In genomic region chr20:49247169-49247734, GRCh38 we compare ENCODE assay signal across 17 cellular contexts. TPM values are rescaled to one million over a fixed set of nuclear protein-coding genes. Genes with fewer than 3 reads are reported as not detected.
DNase-seq lines count a peak whose midpoint lies in the region; ATAC-seq, FAIRE-seq and TF ChIP-seq lines count a peak whose summit lies in the region.
"Had no signal": no experiment of that assay in that cellular context is flagged by ENCODE, and none has a peak within 500 bp of the region (broad histone marks: within the 10 kb centered on the region; RNA-seq: fewer than 3 reads in every experiment).

No MANE protein-coding gene starts in this region.

- no peak for FAIRE-seq in K562 (lab: Jason Lieb, UNC)
- FAIRE-seq: A549 had no signal

- 89% methylated on average over 8 of the region's 8 CpGs for WGBS in K562 (ENCODE audit: insufficient coverage, low coverage, missing lambda C conversion rate)

- TSS peak; percentile 22 for BruUV-seq in K562 (replicated peaks; lab: Mats Ljungman, UMichigan)

- no peak for ATAC-seq in activated T-cell treated with anti-CD3 and anti-CD28 coated beads, Interleukin-2, amount 50 U/mL, for 72 hours (replicated peaks in 1 of 2)
- no peak for ATAC-seq in GM23338
- no peak for ATAC-seq in K562
- no peak for ATAC-seq in natural killer cell treated with Interleukin-12 subunit alpha and Interleukin-12 subunit beta and Interleukin-15 and Interleukin-18, amount 100 ng/mL, for 72 hours
- no peak for ATAC-seq in GM19351 (IDR thresholded peaks at IDR 0.05; ENCODE audit: unreplicated experiment)

- no peak for TF ChIP-seq RAD21 in K562 (CRISPR knock-in tag; conservative IDR thresholded peaks at IDR 0.05 in 1 of 2, IDR thresholded peaks at IDR 0.05 in 1 of 2)

- no peaks in the 10 kb centered on the region for H3K27me3 Mint-ChIP-seq in activated T-cell treated with anti-CD3 and anti-CD28 coated beads, Interleukin-2, amount 50 U/mL, for 72 hours (ENCODE audit: low read depth)
- peaks cover 3% of the 10 kb centered on the region for H3K27me3 Mint-ChIP-seq in GM23338 (ENCODE audit: insufficient read depth, low read depth, poor library complexity)
- no peaks in the 10 kb centered on the region for H3K27me3 Mint-ChIP-seq in natural killer cell treated with Interleukin-12 subunit alpha and Interleukin-12 subunit beta and Interleukin-15 and Interleukin-18, amount 100 ng/mL, for 72 hours
- H3K27me3 Mint-ChIP-seq: CD4-positive, CD25-positive, alpha-beta regulatory T cell; progenitor cell of endocrine pancreas had no signal

- TF ChIP-seq POLR2A in K562 (conservative IDR thresholded peaks at IDR 0.05), result no peak

- H3K9me3 ChIP-seq in K562 (replicated peaks; ENCODE audit: control insufficient read depth, insufficient read depth, low read depth, low read length) (no peaks in the 10 kb centered on the region), WERI-Rb-1 (ENCODE audit: severe bottlenecking) (no peaks in the 10 kb centered on the region)
- H3K9me3 ChIP-seq: A549, transverse colon had no signal

- no peaks in the 10 kb centered on the region for H3K9me3 Mint-ChIP-seq in activated T-cell treated with anti-CD3 and anti-CD28 coated beads, Interleukin-2, amount 50 U/mL, for 72 hours
- no peaks in the 10 kb centered on the region for H3K9me3 Mint-ChIP-seq in GM23338
- no peaks in the 10 kb centered on the region for H3K9me3 Mint-ChIP-seq in natural killer cell treated with Interleukin-12 subunit alpha and Interleukin-12 subunit beta and Interleukin-15 and Interleukin-18, amount 100 ng/mL, for 72 hours
- H3K9me3 Mint-ChIP-seq: CD4-positive, CD25-positive, alpha-beta regulatory T cell had no signal

- H3K27ac ChIP-seq in GM23338 (ENCODE audit: low read depth), result 0 out of 2 replicates have a peak overlapping the region, but pooled peaks have one; percentile 59
- H3K27ac ChIP-seq in K562 (ENCODE audit: extremely low read depth, low read depth, low read length), result no peak overlapping the region
- H3K27ac ChIP-seq in WERI-Rb-1, result no peak overlapping the region
- H3K27ac ChIP-seq: A549, PC-9 had no signal

- H3K4me3 Mint-ChIP-seq in activated T-cell treated with anti-CD3 and anti-CD28 coated beads, Interleukin-2, amount 50 U/mL, for 72 hours, result no peak overlapping the region
- H3K4me3 Mint-ChIP-seq in GM23338, result no peak overlapping the region
- H3K4me3 Mint-ChIP-seq in natural killer cell treated with Interleukin-12 subunit alpha and Interleukin-12 subunit beta and Interleukin-15 and Interleukin-18, amount 100 ng/mL, for 72 hours, result no peak overlapping the region
- H3K4me3 Mint-ChIP-seq: CD4-positive, CD25-positive, alpha-beta regulatory T cell had no signal

- no peaks in the 10 kb centered on the region for H3K79me2 ChIP-seq in GM23338 (replicated peaks; ENCODE audit: insufficient read depth)
- no peaks in the 10 kb centered on the region for H3K79me2 ChIP-seq in K562 (ENCODE audit: control insufficient read depth, insufficient read depth, low read length)

- H3K36me3 ChIP-seq in GM23338 (ENCODE audit: insufficient read depth) (peaks cover 37% of the 10 kb centered on the region), K562 (ENCODE audit: control insufficient read depth, insufficient read depth, low read length) (peaks cover 87% of the 10 kb centered on the region), WERI-Rb-1 (peaks cover 90% of the 10 kb centered on the region)

- H3K27ac Mint-ChIP-seq in activated T-cell treated with anti-CD3 and anti-CD28 coated beads, Interleukin-2, amount 50 U/mL, for 72 hours, result peak overlapping the region; percentile 55
- H3K27ac Mint-ChIP-seq in GM23338, result no peak overlapping the region; the same call in 1 of the 2 replicates
- H3K27ac Mint-ChIP-seq in natural killer cell treated with Interleukin-12 subunit alpha and Interleukin-12 subunit beta and Interleukin-15 and Interleukin-18, amount 100 ng/mL, for 72 hours, result peak overlapping the region; percentile 7 to 63

- DNase-seq in activated T-cell treated with anti-CD3 and anti-CD28 coated beads, Interleukin-2, amount 50 U/mL, for 72 hours, result no peak
- no peak for DNase-seq in activated T-cell treated with anti-CD3 and anti-CD28 coated beads, Interleukin-2, amount 50 U/mL, for 48 hours
- no peak for DNase-seq in GM23338 (ENCODE audit: low spot score)
- DNase-seq in K562 (ENCODE audit: extremely low read depth in 1 of 4, low spot score in 3 of 4), result no peak
- DNase-seq in natural killer cell treated with Interleukin-12 subunit alpha and Interleukin-12 subunit beta and Interleukin-15 and Interleukin-18, amount 100 ng/mL, for 72 hours (ENCODE audit: low spot score), result no peak
- DNase-seq in WERI-Rb-1, result no peak
- DNase-seq in G401 (ENCODE audit: low spot score), result no peak
- DNase-seq: activated CD4-positive, alpha-beta T cell treated with anti-CD3 and anti-CD28 coated beads, Interleukin-2, amount 50 U/mL, for 1 hour; cortex of kidney; left ventricle myocardium superior; T1000; transverse colon had no signal

- peaks cover 14% of the 10 kb centered on the region for H3F3A ChIP-seq in GM23338 (replicated peaks; ENCODE audit: low read depth)

- H4K20me1 ChIP-seq in GM23338 (replicated peaks; ENCODE audit: insufficient read depth) (peaks cover 10% of the 10 kb centered on the region), K562 (replicated peaks; ENCODE audit: control insufficient read depth, insufficient read depth, low read length) (peaks cover 19% of the 10 kb centered on the region)

- H3K4me3 ChIP-seq in GM23338 (no peak overlapping the region), K562 (no peak overlapping the region), WERI-Rb-1 (ENCODE audit: low read depth, low read length) (no peak overlapping the region)
- H3K4me3 ChIP-seq: A549, PC-9, transverse colon had no signal

- CTCF ChIA-PET in K562 (lab: Yijun Ruan, JAX; ENCODE audit: low intra/inter-chr PET ratio), result interaction anchor here (0.6 to 0.7 kb wide), 2 partner anchors 15 to 86 kb away, joined by 3 to 8 read pairs; no protein-coding TSS in a partner anchor

- H3K4me2 ChIP-seq in GM23338 (no peak overlapping the region), K562 (ENCODE audit: insufficient read depth, low read length) (no peak overlapping the region)
- H3K4me2 ChIP-seq: A549, PC-9 had no signal

- POLR2A ChIA-PET in K562 (lab: Yijun Ruan, JAX), result interaction anchor here (0.9 to 1.1 kb wide), 2 partner anchors 8 to 13 kb away, joined by 3 to 7 read pairs; no protein-coding TSS in a partner anchor

- no peak overlapping the region for H3K9ac ChIP-seq in K562 (ENCODE audit: insufficient read depth in 1 of 2, low read depth in 2 of 2, low read length in 2 of 2)

- H2AFZ ChIP-seq in GM23338 (no peak overlapping the region), K562 (ENCODE audit: low read depth, low read length) (no peak overlapping the region)
- H2AFZ ChIP-seq: PC-9 had no signal

- intact Hi-C loops in K562 (cut with micrococcal nuclease), result no loop called here

- no peaks in the 10 kb centered on the region for H3K9me1 ChIP-seq in K562 (ENCODE audit: control insufficient read depth, insufficient read depth, low read length)

- H3K9me2 ChIP-seq in GM23338 (ENCODE audit: insufficient read depth), result no peaks in the 10 kb centered on the region

- no peak for TF ChIP-seq EP300 in K562 (IDR thresholded peaks at IDR 0.05; ENCODE audit: low read length)

- H3K27me3 ChIP-seq in GM23338 (ENCODE audit: insufficient read depth) (no peaks in the 10 kb centered on the region), K562 (ENCODE audit: control insufficient read depth in 2 of 2, insufficient read depth in 2 of 2, low read length in 2 of 2) (no peaks in the 10 kb centered on the region), WERI-Rb-1 (ENCODE audit: insufficient read depth, low read depth, severe bottlenecking) (no peaks in the 10 kb centered on the region)
- H3K27me3 ChIP-seq: transverse colon had no signal

- TF ChIP-seq CTCF in GM23338 (conservative IDR thresholded peaks at IDR 0.05; ENCODE audit: low read depth in 2 of 2) (no peak), K562 (IDR thresholded peaks at IDR 0.05 in 2 of 3, conservative IDR thresholded peaks at IDR 0.05 in 1 of 3; ENCODE audit: insufficient read depth in 2 of 3, low read depth in 1 of 3, low read length in 3 of 3) (no peak), WERI-Rb-1 (IDR thresholded peaks at IDR 0.05; ENCODE audit: low read depth, low read length) (no peak)

- in situ Hi-C loops in K562 (cut with MboI), result loop anchor here (5.0 kb wide), 1 partner anchor 75 kb away; no protein-coding TSS in a partner anchor
- in situ Hi-C loops in G401 (cut with HindIII; ENCODE audit: low sequenced_read_pairs), result no loop called here

- H3K4me1 ChIP-seq in GM23338 (ENCODE audit: insufficient read depth) (no peaks in the 10 kb centered on the region), K562 (replicated peaks in 1 of 2; ENCODE audit: control insufficient read depth in 2 of 2, insufficient read depth in 2 of 2, low read length in 2 of 2) (no peaks in the 10 kb centered on the region)
- H3K4me1 ChIP-seq: A549 had no signal

- H3K36me3 Mint-ChIP-seq in activated T-cell treated with anti-CD3 and anti-CD28 coated beads, Interleukin-2, amount 50 U/mL, for 72 hours (ENCODE audit: insufficient read depth in 2 of 2), result peaks cover 20% of the 10 kb centered on the region in 2 donors
- H3K36me3 Mint-ChIP-seq in GM23338 (ENCODE audit: low read depth), result peaks cover 76% of the 10 kb centered on the region
- peaks cover 14% of the 10 kb centered on the region for H3K36me3 Mint-ChIP-seq in natural killer cell treated with Interleukin-12 subunit alpha and Interleukin-12 subunit beta and Interleukin-15 and Interleukin-18, amount 100 ng/mL, for 72 hours

- H3K4me1 Mint-ChIP-seq in activated T-cell treated with anti-CD3 and anti-CD28 coated beads, Interleukin-2, amount 50 U/mL, for 72 hours (ENCODE audit: low read depth), result peaks cover 5% of the 10 kb centered on the region
- H3K4me1 Mint-ChIP-seq in GM23338, result no peaks in the 10 kb centered on the region
- peaks cover 0 to 9% of the 10 kb centered on the region in 2 donors for H3K4me1 Mint-ChIP-seq in natural killer cell treated with Interleukin-12 subunit alpha and Interleukin-12 subunit beta and Interleukin-15 and Interleukin-18, amount 100 ng/mL, for 72 hours (ENCODE audit: low read depth in 2 of 2)

RNA-seq across cellular contexts. Expression of gene DDX27, which starts 28.0 kb away (rescaled TPM):
- 10 to 100 TPM; 49.6 to 49.8 TPM for total RNA-seq in activated T-cell treated with anti-CD3 and anti-CD28 coated beads, Interleukin-2, amount 50 U/mL, for 72 hours
- 50.3 and 53.3 TPM in 2 replicates for total RNA-seq in GM23338 (2014; rRNA removed; shearing (Covaris generic))
- 81.3 and 91.5 TPM in 2 replicates for polyA plus RNA-seq in GM23338 (2016; fragmentation: Nextera tagmentation; extraction: Ambion mirVana)
- 54.3 and 76.9 TPM in 2 replicates for total RNA-seq in K562 (2011; cell fraction: chromatin; rRNA removed; ENCODE audit: low replicate concordance)
- total RNA-seq in K562 (2011; cell fraction: nucleolus; rRNA removed), result 35.1 and 46.4 TPM in 2 replicates
- total RNA-seq in K562 (2011; cell fraction: nucleoplasm; rRNA removed), result 42.4 and 57.7 TPM in 2 replicates
- total RNA-seq in K562 (2014; rRNA removed), result 58.3 and 63.5 TPM in 2 replicates
- total RNA-seq in K562 (2014; rRNA removed; fragmentation: Illumina TruSeq; extraction: Trizol), result 55.6 and 61.1 TPM in 2 replicates
- total RNA-seq in K562 (2015; rRNA removed; fragmentation: Illumina TruSeq; extraction: Trizol), result 65.3 and 69.6 TPM in 2 replicates
- total RNA-seq in K562 (2021), result 50.9 and 57.0 TPM in 2 replicates
- 32.0 and 33.6 TPM in 2 replicates for polyA plus RNA-seq in K562 (2011; rRNA removed)
- polyA plus RNA-seq in K562 (2011; cell fraction: cytosol; rRNA removed), result 43.5 and 94.1 TPM in 2 replicates
- 41.4 and 57.1 TPM in 2 replicates for polyA plus RNA-seq in K562 (2011; cell fraction: nucleus; rRNA removed)
- polyA plus RNA-seq in K562 (2012), result 38.4 and 44.4 TPM in 2 replicates
- 77.0 and 79.3 TPM in 2 replicates for polyA plus RNA-seq in K562 (2014; fragmentation: Illumina TruSeq; extraction: Trizol)
- 10 to 100 TPM; 17.9 to 45.2 TPM for polyA plus RNA-seq in K562 (2014; fragmentation: Nextera tagmentation; extraction: Ambion mirVana)
- polyA plus RNA-seq in K562 (2014; rRNA removed), result 57.1 and 63.2 TPM in 2 replicates
- 23.1 and 30.6 TPM in 2 replicates for polyA minus RNA-seq in K562 (2011; rRNA and poly(A)+ RNA removed)
- 23.5 and 33.1 TPM in 2 replicates for polyA minus RNA-seq in K562 (2011; cell fraction: cytosol; rRNA and poly(A)+ RNA removed)
- 19.5 and 22.4 TPM in 2 replicates for polyA minus RNA-seq in K562 (2011; cell fraction: nucleus; rRNA and poly(A)+ RNA removed)
- 10 to 100 TPM; 41.4 to 60.2 TPM for total RNA-seq in natural killer cell treated with Interleukin-12 subunit alpha and Interleukin-12 subunit beta and Interleukin-15 and Interleukin-18, amount 100 ng/mL, for 72 hours
- total RNA-seq in G401 (2014; rRNA removed; shearing (Covaris generic)), result 43.4 and 57.7 TPM in 2 replicates

RNA-seq across cellular contexts. Expression of gene ZNFX1, which starts 30.6 kb away (rescaled TPM):
- 10 to 100 TPM; 37.8 to 48.8 TPM for total RNA-seq in activated T-cell treated with anti-CD3 and anti-CD28 coated beads, Interleukin-2, amount 50 U/mL, for 72 hours
- total RNA-seq in GM23338 (2014; rRNA removed; shearing (Covaris generic)), result 11.1 and 12.1 TPM in 2 replicates
- polyA plus RNA-seq in GM23338 (2016; fragmentation: Nextera tagmentation; extraction: Ambion mirVana) (6.1 and 6.2 TPM in 2 replicates), K562 (2011; rRNA removed) (2.5 and 3.8 TPM in 2 replicates), K562 (2014; fragmentation: Illumina TruSeq; extraction: Trizol) (10.4 and 11.6 TPM in 2 replicates), K562 (2014; fragmentation: Nextera tagmentation; extraction: Ambion mirVana) (1 to 10 TPM; 4.4 to 4.9 TPM), K562 (2014; rRNA removed) (7.2 and 7.6 TPM in 2 replicates)
- total RNA-seq in K562 (2011; cell fraction: chromatin; rRNA removed; ENCODE audit: low replicate concordance), result 34.0 and 34.5 TPM in 2 replicates
- 14.8 and 15.7 TPM in 2 replicates for total RNA-seq in K562 (2011; cell fraction: nucleolus; rRNA removed)
- 12.4 and 17.1 TPM in 2 replicates for total RNA-seq in K562 (2011; cell fraction: nucleoplasm; rRNA removed)
- total RNA-seq in K562 (2014; rRNA removed) (10.3 and 12.4 TPM in 2 replicates), K562 (2014; rRNA removed; fragmentation: Illumina TruSeq; extraction: Trizol) (11.9 and 13.5 TPM in 2 replicates), K562 (2015; rRNA removed; fragmentation: Illumina TruSeq; extraction: Trizol) (12.4 and 13.8 TPM in 2 replicates), K562 (2021) (11.9 and 13.4 TPM in 2 replicates)
- polyA plus RNA-seq in K562 (2011; cell fraction: cytosol; rRNA removed), result 3.5 and 4.1 TPM in 2 replicates
- polyA plus RNA-seq in K562 (2011; cell fraction: nucleus; rRNA removed), result 3.0 and 7.0 TPM in 2 replicates
- polyA plus RNA-seq in K562 (2012), result 6.0 and 6.5 TPM in 2 replicates
- polyA minus RNA-seq in K562 (2011; rRNA and poly(A)+ RNA removed), result 15.4 and 15.9 TPM in 2 replicates
- polyA minus RNA-seq in K562 (2011; cell fraction: cytosol; rRNA and poly(A)+ RNA removed), result 5.7 and 9.7 TPM in 2 replicates
- polyA minus RNA-seq in K562 (2011; cell fraction: nucleus; rRNA and poly(A)+ RNA removed), result 9.0 and 12.0 TPM in 2 replicates
- total RNA-seq in natural killer cell treated with Interleukin-12 subunit alpha and Interleukin-12 subunit beta and Interleukin-15 and Interleukin-18, amount 100 ng/mL, for 72 hours, result 10 to 100 TPM; 52.9 to 62.9 TPM
- 8.6 and 12.3 TPM in 2 replicates for total RNA-seq in G401 (2014; rRNA removed; shearing (Covaris generic))

RNA-seq across cellular contexts. Expression of gene STAU1, which starts 59.1 kb away (rescaled TPM):
- 10 to 100 TPM; 80.5 to 83.3 TPM for total RNA-seq in activated T-cell treated with anti-CD3 and anti-CD28 coated beads, Interleukin-2, amount 50 U/mL, for 72 hours
- 102 and 111 TPM in 2 replicates for total RNA-seq in GM23338 (2014; rRNA removed; shearing (Covaris generic))
- polyA plus RNA-seq in GM23338 (2016; fragmentation: Nextera tagmentation; extraction: Ambion mirVana) (102 and 104 TPM in 2 replicates), K562 (2011; rRNA removed) (51.2 and 57.0 TPM in 2 replicates), K562 (2014; fragmentation: Illumina TruSeq; extraction: Trizol) (90.7 and 106 TPM in 2 replicates), K562 (2014; fragmentation: Nextera tagmentation; extraction: Ambion mirVana) (10 to 100 TPM; 18.0 to 18.1 TPM), K562 (2014; rRNA removed) (62.2 and 63.4 TPM in 2 replicates)
- 34.6 and 56.6 TPM in 2 replicates for total RNA-seq in K562 (2011; cell fraction: chromatin; rRNA removed; ENCODE audit: low replicate concordance)
- total RNA-seq in K562 (2011; cell fraction: nucleolus; rRNA removed), result 20.2 and 22.2 TPM in 2 replicates
- total RNA-seq in K562 (2011; cell fraction: nucleoplasm; rRNA removed), result 32.0 and 38.2 TPM in 2 replicates
- total RNA-seq in K562 (2014; rRNA removed) (42.2 and 45.8 TPM in 2 replicates), K562 (2014; rRNA removed; fragmentation: Illumina TruSeq; extraction: Trizol) (47.2 and 47.5 TPM in 2 replicates), K562 (2015; rRNA removed; fragmentation: Illumina TruSeq; extraction: Trizol) (50.6 and 51.9 TPM in 2 replicates), K562 (2021) (86.5 and 92.0 TPM in 2 replicates)
- 32.2 and 44.9 TPM in 2 replicates for polyA plus RNA-seq in K562 (2011; cell fraction: cytosol; rRNA removed)
- 25.1 and 25.6 TPM in 2 replicates for polyA plus RNA-seq in K562 (2011; cell fraction: nucleus; rRNA removed)
- 62.6 and 64.2 TPM in 2 replicates for polyA plus RNA-seq in K562 (2012)
- polyA minus RNA-seq in K562 (2011; rRNA and poly(A)+ RNA removed), result 51.0 and 55.1 TPM in 2 replicates
- polyA minus RNA-seq in K562 (2011; cell fraction: cytosol; rRNA and poly(A)+ RNA removed), result 45.9 and 47.1 TPM in 2 replicates
- polyA minus RNA-seq in K562 (2011; cell fraction: nucleus; rRNA and poly(A)+ RNA removed), result 8.6 and 13.9 TPM in 2 replicates
- total RNA-seq in natural killer cell treated with Interleukin-12 subunit alpha and Interleukin-12 subunit beta and Interleukin-15 and Interleukin-18, amount 100 ng/mL, for 72 hours, result 10 to 100 TPM; 77.7 to 86.4 TPM
- 46.2 and 57.7 TPM in 2 replicates for total RNA-seq in G401 (2014; rRNA removed; shearing (Covaris generic))
